Comparison of ENCODE assay signal across 10 cellular contexts in the genomic region with DNA sequence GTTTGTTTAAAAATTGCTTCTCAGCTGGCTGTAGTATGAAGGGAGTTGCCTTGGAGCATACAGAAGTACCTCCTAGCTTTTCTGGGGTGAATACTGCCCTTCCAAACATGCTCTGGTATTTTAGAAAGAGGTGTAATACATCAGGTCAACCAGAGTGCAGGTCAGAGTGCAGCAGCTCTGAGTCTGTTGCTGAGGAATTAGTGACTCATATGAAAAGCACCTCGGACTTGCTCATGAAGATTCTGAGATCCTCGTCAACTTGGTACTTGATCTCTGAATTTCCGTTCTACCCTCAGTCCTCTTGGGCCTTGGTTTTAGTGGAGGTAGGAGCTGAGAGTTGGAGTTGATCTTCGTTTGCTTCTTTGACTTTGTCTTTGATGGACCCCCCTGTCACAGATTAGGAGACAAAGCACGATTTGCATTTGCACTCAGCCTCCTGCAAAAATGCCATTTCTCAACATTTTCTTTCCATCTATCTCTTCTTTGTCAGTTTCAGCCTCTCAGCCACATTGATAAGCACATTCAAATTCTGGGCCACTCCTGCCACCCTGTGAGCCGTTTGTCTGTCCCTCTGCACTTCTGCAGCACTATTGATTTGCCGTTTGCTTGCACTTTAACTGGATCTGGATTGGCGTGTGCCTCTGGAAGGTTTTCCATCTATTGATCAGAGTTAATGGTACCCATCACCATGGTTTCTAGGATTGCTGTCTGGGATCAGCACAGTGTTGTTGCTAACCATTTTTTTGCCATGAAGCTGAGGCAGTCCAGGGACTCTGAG.
DNase-seq lines count a peak whose midpoint lies in the region; ATAC-seq, FAIRE-seq and TF ChIP-seq lines count a peak whose summit lies in the region.
"Had no signal": no experiment of that assay in that cellular context is flagged by ENCODE, and none has a peak within 500 bp of the region (broad histone marks: within the 10 kb centered on the region; RNA-seq: fewer than 3 reads in every experiment).

No MANE protein-coding gene starts in this region.

- H3K9ac ChIP-seq in IMR-90 (ENCODE audit: low read depth, low read length) (no peak overlapping the region; the same call in 1 of the 2 replicates), mammary epithelial cell (ENCODE audit: insufficient read depth, low read length) (no peak overlapping the region), HepG2 (ENCODE audit: insufficient read depth, low read depth, low read length) (peak overlapping the region; percentile 2; the same call in 1 of the 2 replicates)

- H3K9me3 ChIP-seq in IMR-90 (ENCODE audit: control insufficient read depth, insufficient read depth, low read length) (no peaks in the 10 kb centered on the region), mammary epithelial cell (replicated peaks; ENCODE audit: insufficient read depth, low read length) (no peaks in the 10 kb centered on the region), HepG2 (ENCODE audit: low read length) (no peaks in the 10 kb centered on the region)

- peak overlapping the region; percentile 69 for H2BK5ac ChIP-seq in IMR-90 (ENCODE audit: low read depth, low read length, poor library complexity, severe bottlenecking)

- peak overlapping the region; percentile 96 for H2BK20ac ChIP-seq in IMR-90 (ENCODE audit: low read depth, low read length)

- DNase-seq in AG08395 (ENCODE audit: low spot score): peak; percentile 84
- peak; percentile 85 for DNase-seq in IMR-90
- peak; percentile 70 for DNase-seq in mammary epithelial cell
- peak; percentile 56 for DNase-seq in HepG2 (ENCODE audit: low spot score)
- DNase-seq in activated CD4-positive, alpha-beta T cell treated with anti-CD3 and anti-CD28 coated beads for 1 hour: no peak
- no peak for DNase-seq in NCI-H748 (lab: John Stamatoyannopoulos, UW; ENCODE audit: unreplicated experiment)
- DNase-seq: activated T-cell treated with anti-CD3 and anti-CD28 coated beads, Interleukin-2, amount 50 U/mL, for 4 hours; MV-4-11 had no signal

- no peaks in the 10 kb centered on the region for H3K27me3 ChIP-seq in IMR-90 (ENCODE audit: control insufficient read depth, insufficient read depth, low read length)
- H3K27me3 ChIP-seq in mammary epithelial cell (ENCODE audit: insufficient read depth, low read length): no peaks in the 10 kb centered on the region
- no peaks in the 10 kb centered on the region for H3K27me3 ChIP-seq in HepG2 (ENCODE audit: control insufficient read depth in 1 of 2, insufficient read depth in 2 of 2, low read length in 2 of 2)

- H3K18ac ChIP-seq in IMR-90 (ENCODE audit: low read depth, low read length): peak overlapping the region; percentile 90

- peaks cover 12% of the 10 kb centered on the region for H3K4me1 ChIP-seq in IMR-90 (ENCODE audit: control insufficient read depth, insufficient read depth, low read length)
- H3K4me1 ChIP-seq in mammary epithelial cell (ENCODE audit: insufficient read depth, low read length): peaks cover 30% of the 10 kb centered on the region
- peaks cover 98% of the 10 kb centered on the region for H3K4me1 ChIP-seq in HepG2 (ENCODE audit: insufficient read depth, low read length)

- no TSS peak for BruUV-seq in IMR-90 (replicated peaks; lab: Mats Ljungman, UMichigan)
- BruUV-seq in mammary epithelial cell (replicated peaks; lab: Mats Ljungman, UMichigan): no TSS peak
- no TSS peak for BruUV-seq in HepG2 (replicated peaks; lab: Mats Ljungman, UMichigan)

- TF ChIP-seq RAD21 in IMR-90 (IDR thresholded peaks at IDR 0.05; ENCODE audit: low read length) (no peak), HepG2 (CRISPR knock-in tag; IDR thresholded peaks at IDR 0.05) (no peak)

- intact Hi-C loops in IMR-90 (cut with micrococcal nuclease): no loop called here
- intact Hi-C loops in mammary epithelial cell (cut with micrococcal nuclease): loop anchor here (5.0 kb wide), 1 partner anchor 65 kb away; no protein-coding TSS in a partner anchor
- intact Hi-C loops in HepG2 (cut with micrococcal nuclease; ENCODE audit: unreplicated experiment): no loop called here

- H3K9me1 ChIP-seq in IMR-90 (ENCODE audit: insufficient read depth, low read length): peaks cover 10% of the 10 kb centered on the region

- peak overlapping the region; percentile 63; the same call in 1 of the 2 replicates for H3K27ac ChIP-seq in IMR-90 (ENCODE audit: insufficient read depth, low read length)
- no peak overlapping the region for H3K27ac ChIP-seq in mammary epithelial cell (ENCODE audit: insufficient read depth, low read depth, low read length)
- peak overlapping the region; percentile 18 for H3K27ac ChIP-seq in HepG2 (ENCODE audit: extremely low read length, insufficient read depth, low read length)

- CTCF ChIA-PET in IMR-90 (lab: Yijun Ruan, JAX) (interaction anchor here (0.6 kb wide), 1 partner anchor 255 kb away, joined by 3 read pairs; no protein-coding TSS in a partner anchor), mammary epithelial cell (lab: Charles Lee; ENCODE audit: low non-redundant PET) (no interaction called here), HepG2 (lab: Yijun Ruan, JAX; ENCODE audit: low intra/inter-chr PET ratio, low total read pairs) (no interaction called here)

- peak overlapping the region; percentile 35; the same call in 1 of the 2 replicates for H3K23ac ChIP-seq in IMR-90 (ENCODE audit: low read depth, low read length)

- TF ChIP-seq POLR2A in IMR-90 (IDR thresholded peaks at IDR 0.05; ENCODE audit: low read depth, low read length): no peak
- no peak for TF ChIP-seq POLR2A in HepG2 (IDR thresholded peaks at IDR 0.05; ENCODE audit: insufficient read depth in 1 of 2, low read depth in 2 of 2, low read length in 2 of 2)

- TF ChIP-seq CTCF in IMR-90 (conservative IDR thresholded peaks at IDR 0.05; ENCODE audit: low read depth, low read length): no peak
- no peak for TF ChIP-seq CTCF in mammary epithelial cell (conservative IDR thresholded peaks at IDR 0.05 in 1 of 2, IDR thresholded peaks at IDR 0.05 in 1 of 2; ENCODE audit: extremely low read depth in 1 of 2, insufficient read depth in 1 of 2, low read depth in 1 of 2, low read length in 2 of 2)
- no peak; the same call in 1 of the 2 replicates for TF ChIP-seq CTCF in HepG2 (CRISPR knock-in tag; IDR thresholded peaks at IDR 0.05)

- FAIRE-seq in HepG2 (lab: Jason Lieb, UNC): peak; percentile 81

- H4K20me1 ChIP-seq in IMR-90 (ENCODE audit: insufficient read depth, low read length) (no peaks in the 10 kb centered on the region), mammary epithelial cell (ENCODE audit: insufficient read depth, low read length) (no peaks in the 10 kb centered on the region), HepG2 (ENCODE audit: insufficient read depth, low read length) (no peaks in the 10 kb centered on the region)

- peak overlapping the region; percentile 47 for H4K5ac ChIP-seq in IMR-90 (ENCODE audit: low read depth, low read length)

- ATAC-seq in IMR-90 (ENCODE audit: low read depth): peak; percentile 95
- ATAC-seq in HepG2: peak; percentile 75
- no peak for ATAC-seq in GM18870 (IDR thresholded peaks at IDR 0.05; ENCODE audit: unreplicated experiment)
- no peak for ATAC-seq in HG03521 (IDR thresholded peaks at IDR 0.05; ENCODE audit: unreplicated experiment)
- ATAC-seq: activated T-cell treated with anti-CD3 and anti-CD28 coated beads, Interleukin-2, amount 50 U/mL, for 4 hours had no signal

- H3K79me2 ChIP-seq in mammary epithelial cell (ENCODE audit: insufficient read depth, low read length) (no peaks in the 10 kb centered on the region), HepG2 (ENCODE audit: insufficient read depth, low read length) (peaks cover 83% of the 10 kb centered on the region)

- H2AK9ac ChIP-seq in IMR-90 (replicated peaks; ENCODE audit: low read depth, low read length, poor library complexity): peak overlapping the region; percentile 73

- H2AFZ ChIP-seq in IMR-90 (replicated peaks; ENCODE audit: low read length, poor library complexity): peak overlapping the region; percentile 80
- peak overlapping the region; percentile 43 for H2AFZ ChIP-seq in mammary epithelial cell (ENCODE audit: low read depth, low read length)
- no peak overlapping the region for H2AFZ ChIP-seq in HepG2 (ENCODE audit: low read length)

- peak overlapping the region; percentile 94 for H2AK5ac ChIP-seq in IMR-90 (ENCODE audit: low read depth, low read length)

- H4K8ac ChIP-seq in IMR-90 (ENCODE audit: low read depth in 2 of 2, low read length in 2 of 2): peak overlapping the region; percentile 64 to 83

- H2BK15ac ChIP-seq in IMR-90 (ENCODE audit: low read depth, low read length): peak overlapping the region; percentile 89; the same call in 2 of the 3 replicates

- peak overlapping the region; percentile 95 for H2BK120ac ChIP-seq in IMR-90 (ENCODE audit: low read depth, low read length)

- peak overlapping the region; percentile 90 for H3K4ac ChIP-seq in IMR-90 (ENCODE audit: low read depth, low read length)

- H3K4me3 ChIP-seq in IMR-90 (ENCODE audit: insufficient read depth, low read depth, low read length) (no peak overlapping the region), mammary epithelial cell (replicated peaks in 1 of 3; ENCODE audit: insufficient read depth in 1 of 3, low read depth in 2 of 3, low read length in 3 of 3) (no peak overlapping the region), HepG2 (replicated peaks in 1 of 3; ENCODE audit: insufficient read depth in 1 of 3, low read depth in 2 of 3, low read length in 3 of 3) (peak overlapping the region in 1 of 3 experiments; percentile 6; a peak in 1 of 6 replicates)

- peak overlapping the region; percentile 85 for H4K91ac ChIP-seq in IMR-90 (ENCODE audit: insufficient read depth, low read depth, low read length)

- peak overlapping the region; percentile 87 for H3K14ac ChIP-seq in IMR-90 (replicated peaks; ENCODE audit: low read depth, low read length)

- H3K56ac ChIP-seq in IMR-90 (ENCODE audit: extremely low read depth, insufficient read depth, low read length): peak overlapping the region; percentile 24; the same call in 1 of the 2 replicates

- TF ChIP-seq EP300 in HepG2 (IDR thresholded peaks at IDR 0.05; ENCODE audit: low read depth in 2 of 2, low read length in 2 of 2) (peak in 1 of 2 experiments; percentile 45; a peak in 2 of 4 replicates), HepG2 (CRISPR knock-in tag; IDR thresholded peaks at IDR 0.05; ENCODE audit: borderline replicate concordance) (no peak)

- H3K36me3 ChIP-seq in IMR-90 (ENCODE audit: control insufficient read depth, insufficient read depth, low read length): no peaks in the 10 kb centered on the region
- H3K36me3 ChIP-seq in mammary epithelial cell (ENCODE audit: insufficient read depth, low read length): no peaks in the 10 kb centered on the region
- H3K36me3 ChIP-seq in HepG2 (replicated peaks in 1 of 2; ENCODE audit: control insufficient read depth in 1 of 2, insufficient read depth in 2 of 2, low read length in 2 of 2): no peaks in the 10 kb centered on the region

- no peaks in the 10 kb centered on the region for H3K79me1 ChIP-seq in IMR-90 (ENCODE audit: low read depth in 1 of 2, low read length in 2 of 2)

- POLR2A ChIA-PET in IMR-90 (lab: Charles Lee; ENCODE audit: unreplicated experiment): no interaction called here
- POLR2A ChIA-PET in HepG2 (lab: Yijun Ruan, JAX): interaction anchor here (1.6 kb wide), 1 partner anchor 8 kb away, joined by 8 read pairs; no protein-coding TSS in a partner anchor

- in situ Hi-C loops in IMR-90 (cut with MboI; ENCODE audit: low sequenced_read_pairs) (no loop called here), mammary epithelial cell (cut with MboI; ENCODE audit: low sequenced_read_pairs in 2 of 2) (no loop called here), HepG2 (cut with HindIII; ENCODE audit: extremely low pct_ligation_motif_present, low pct_unique_long_range_greater_than_20kb) (no loop called here)

- dilution Hi-C loops in IMR-90 (cut with HindIII; ENCODE audit: low sequenced_read_pairs, unreplicated experiment) (no loop called here), mammary epithelial cell (cut with HindIII; ENCODE audit: low sequenced_read_pairs) (no loop called here)

- H3K4me2 ChIP-seq in IMR-90 (ENCODE audit: low read depth, low read length): peak overlapping the region; percentile 23
- peak overlapping the region; percentile 41 for H3K4me2 ChIP-seq in mammary epithelial cell (ENCODE audit: insufficient read depth, low read depth, low read length)
- peak overlapping the region; percentile 60 for H3K4me2 ChIP-seq in HepG2 (ENCODE audit: low read depth, low read length)

- 20% methylated on average over 1 of the region's 8 CpGs; no CpG with 5 or more reads in 1 of the 2 experiments for WGBS in IMR-90 (ENCODE audit: extremely low coverage in 2 of 2, insufficient read length in 1 of 2), 2 experiments
- WGBS in mammary epithelial cell (ENCODE audit: low coverage, missing lambda C conversion rate): 47% methylated on average over 8 of the region's 8 CpGs
- WGBS in HepG2 (ENCODE audit: low lambda C conversion rate): 28% methylated on average over 7 of the region's 8 CpGs

Comparison
In these comparisons a context has a peak if more than half of its experiments do, and no peak if none do; other contexts are left out.
1. DNase-seq: peak in AG08395 (single experiment), IMR-90 (single experiment), mammary epithelial cell (single experiment) and HepG2 (single experiment); none in activated CD4-positive, alpha-beta T cell treated with anti-CD3 and anti-CD28 coated beads for 1 hour (single experiment) and NCI-H748 (single experiment).
2. ATAC-seq: peak in IMR-90 (single experiment) and HepG2 (single experiment); none in GM18870 (single experiment) and HG03521 (single experiment).
3. Peak in every context shown above with its lines, with median percentiles within 50 percentile points of each other: H3K4me2 ChIP-seq.